Comparison of ENCODE assay signal across 14 cellular contexts in the genomic region with DNA sequence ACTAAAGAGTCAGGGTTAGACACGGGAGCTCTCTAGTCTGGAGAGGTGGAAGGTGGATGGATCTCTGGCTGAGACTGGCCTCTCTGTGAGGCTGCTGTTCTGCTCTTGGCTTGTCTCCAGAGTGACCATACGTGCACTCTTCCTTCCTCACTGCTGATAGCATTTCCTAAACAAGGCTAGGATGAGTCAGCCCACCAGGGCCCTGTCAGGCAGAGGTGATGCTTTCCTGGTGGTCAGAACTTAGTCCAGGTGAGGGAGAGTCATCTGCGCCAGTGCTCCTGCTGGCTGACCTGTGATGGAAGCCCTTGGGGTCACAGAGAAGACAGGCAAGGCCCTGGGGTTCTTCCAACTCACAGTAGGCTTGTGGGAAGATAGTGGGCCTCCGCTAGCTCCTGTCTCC. TPM values are rescaled to one million over a fixed set of nuclear protein-coding genes. Genes with fewer than 3 reads are reported as not detected.
DNase-seq lines count a peak whose midpoint lies in the region; ATAC-seq and TF ChIP-seq lines count a peak whose summit lies in the region.
"Had no signal": no experiment of that assay in that cellular context is flagged by ENCODE, and none has a peak within 500 bp of the region (broad histone marks: within the 10 kb centered on the region; RNA-seq: fewer than 3 reads in every experiment).

No MANE protein-coding gene starts in this region.

- peaks cover 34% of the 10 kb centered on the region for H3K36me3 ChIP-seq in cardiac muscle cell
- H3K36me3 ChIP-seq in subcutaneous abdominal adipose tissue (ENCODE audit: control insufficient read depth in 5 of 5, insufficient read depth in 5 of 5, low read length in 5 of 5): no peaks in the 10 kb centered on the region
- H3K36me3 ChIP-seq: upper lobe of right lung had no signal

- POLR2A ChIA-PET in activated CD8-positive, alpha-beta T cell treated with anti-CD3 and anti-CD28 coated beads, Interleukin-2, amount 10 ng/mL, durations not matched to agents 7 days and 5 days (lab: Charles Lee): no interaction called here

- no peaks in the 10 kb centered on the region for H3K4me1 Mint-ChIP-seq in activated CD8-positive, alpha-beta T cell treated with anti-CD3 and anti-CD28 coated beads, Interleukin-2, amount 10 ng/mL, durations not matched to agents 7 days and 5 days (ENCODE audit: low read depth)
- H3K4me1 Mint-ChIP-seq in activated naive CD8-positive, alpha-beta T cell treated with anti-CD3 and anti-CD28 coated beads for 36 hours: no peaks in the 10 kb centered on the region

- intact Hi-C loops in cardiac septum (cut with DNase I): no loop called here
- intact Hi-C loops in left ventricle myocardium superior (cut with micrococcal nuclease): no loop called here

- no peak overlapping the region for H3K4me3 Mint-ChIP-seq in activated CD8-positive, alpha-beta T cell treated with anti-CD3 and anti-CD28 coated beads, Interleukin-2, amount 10 ng/mL, durations not matched to agents 7 days and 5 days
- H3K4me3 Mint-ChIP-seq in activated naive CD8-positive, alpha-beta T cell treated with anti-CD3 and anti-CD28 coated beads for 36 hours: no peak overlapping the region
- H3K4me3 Mint-ChIP-seq: activated T-cell treated with anti-CD3 and anti-CD28 coated beads, Interleukin-2, amount 50 U/mL, for 4 hours had no signal

- peak in 1 of 2 donors; percentile 71 for DNase-seq in cardiac muscle cell (ENCODE audit: low read depth in 1 of 2, low spot score in 1 of 2)
- no peak for DNase-seq in cardiac septum (ENCODE audit: low spot score)
- DNase-seq in amniotic epithelial cell (ENCODE audit: low read depth): peak; percentile 66
- peak; percentile 28 for DNase-seq in left ventricle myocardium superior
- DNase-seq in activated CD8-positive, alpha-beta T cell treated with anti-CD3 and anti-CD28 coated beads, Interleukin-2, amount 10 ng/mL, durations not matched to agents 7 days and 5 days: no peak
- DNase-seq in cerebellum (ENCODE audit: low spot score): no peak
- DNase-seq in activated naive CD8-positive, alpha-beta T cell treated with anti-CD3 and anti-CD28 coated beads for 36 hours: no peak
- DNase-seq: activated T-cell treated with anti-CD3 and anti-CD28 coated beads, Interleukin-2, amount 50 U/mL, for 4 hours; aorta; DMS153; NCI-H2029 treated with DMSO at 0.1 percent for 48 hours; upper lobe of right lung had no signal

- no peak overlapping the region for H3K9ac ChIP-seq in subcutaneous abdominal adipose tissue (ENCODE audit: low read length in 5 of 5)

- no peak for TF ChIP-seq CTCF in cardiac muscle cell (IDR thresholded peaks at IDR 0.05; ENCODE audit: low read depth, low read length)

- ATAC-seq in left ventricle myocardium superior: peak; percentile 15
- ATAC-seq in activated CD8-positive, alpha-beta T cell treated with anti-CD3 and anti-CD28 coated beads, Interleukin-2, amount 10 ng/mL, durations not matched to agents 7 days and 5 days: no peak
- ATAC-seq: activated T-cell treated with anti-CD3 and anti-CD28 coated beads, Interleukin-2, amount 50 U/mL, for 4 hours had no signal

- H3K4me1 ChIP-seq in cardiac muscle cell (ENCODE audit: low read depth) (peaks cover 36% of the 10 kb centered on the region), subcutaneous abdominal adipose tissue (ENCODE audit: control insufficient read depth in 5 of 5, insufficient read depth in 5 of 5, low read length in 5 of 5) (peaks cover 0 to 65% (median 38%) of the 10 kb centered on the region in 5 donors)

- no peaks in the 10 kb centered on the region for H3K36me3 Mint-ChIP-seq in activated CD8-positive, alpha-beta T cell treated with anti-CD3 and anti-CD28 coated beads, Interleukin-2, amount 10 ng/mL, durations not matched to agents 7 days and 5 days (ENCODE audit: low read depth)
- H3K36me3 Mint-ChIP-seq in activated naive CD8-positive, alpha-beta T cell treated with anti-CD3 and anti-CD28 coated beads for 36 hours: no peaks in the 10 kb centered on the region

- H3K9me3 ChIP-seq in cardiac muscle cell (ENCODE audit: low read depth): no peaks in the 10 kb centered on the region
- H3K9me3 ChIP-seq in subcutaneous abdominal adipose tissue (ENCODE audit: control insufficient read depth in 5 of 5, low read length in 5 of 5): no peaks in the 10 kb centered on the region
- H3K9me3 ChIP-seq: upper lobe of right lung had no signal

- peak overlapping the region; percentile 35 for H3K27ac ChIP-seq in cardiac muscle cell
- peak overlapping the region; percentile 67 for H3K27ac ChIP-seq in subcutaneous abdominal adipose tissue (ENCODE audit: low read depth, low read length)
- H3K27ac ChIP-seq: upper lobe of right lung had no signal

- peaks cover 34% of the 10 kb centered on the region for H3K27me3 Mint-ChIP-seq in activated CD8-positive, alpha-beta T cell treated with anti-CD3 and anti-CD28 coated beads, Interleukin-2, amount 10 ng/mL, durations not matched to agents 7 days and 5 days (ENCODE audit: low read depth)
- no peaks in the 10 kb centered on the region for H3K27me3 Mint-ChIP-seq in activated naive CD8-positive, alpha-beta T cell treated with anti-CD3 and anti-CD28 coated beads for 36 hours

- H3K9me3 Mint-ChIP-seq in activated CD8-positive, alpha-beta T cell treated with anti-CD3 and anti-CD28 coated beads, Interleukin-2, amount 10 ng/mL, durations not matched to agents 7 days and 5 days (ENCODE audit: insufficient read depth): no peaks in the 10 kb centered on the region
- H3K9me3 Mint-ChIP-seq in activated naive CD8-positive, alpha-beta T cell treated with anti-CD3 and anti-CD28 coated beads for 36 hours: no peaks in the 10 kb centered on the region
- H3K9me3 Mint-ChIP-seq: activated T-cell treated with anti-CD3 and anti-CD28 coated beads, Interleukin-2, amount 50 U/mL, for 4 hours had no signal

- CTCF ChIA-PET in activated CD8-positive, alpha-beta T cell treated with anti-CD3 and anti-CD28 coated beads, Interleukin-2, amount 10 ng/mL, durations not matched to agents 7 days and 5 days (lab: Charles Lee): interaction anchor here (1.0 to 2.4 kb wide), 3 partner anchors 9 to 45 kb away, joined by 3 to 12 read pairs (median 4); no protein-coding TSS in a partner anchor

- H3K27ac Mint-ChIP-seq in activated CD8-positive, alpha-beta T cell treated with anti-CD3 and anti-CD28 coated beads, Interleukin-2, amount 10 ng/mL, durations not matched to agents 7 days and 5 days: no peak overlapping the region
- no peak overlapping the region for H3K27ac Mint-ChIP-seq in activated naive CD8-positive, alpha-beta T cell treated with anti-CD3 and anti-CD28 coated beads for 36 hours

- no peaks in the 10 kb centered on the region for H3K27me3 ChIP-seq in cardiac muscle cell
- no peaks in the 10 kb centered on the region for H3K27me3 ChIP-seq in subcutaneous abdominal adipose tissue (ENCODE audit: control insufficient read depth in 5 of 5, insufficient read depth in 4 of 5, low read length in 5 of 5)
- H3K27me3 ChIP-seq: upper lobe of right lung had no signal

- H3K4me3 ChIP-seq in cardiac muscle cell (no peak overlapping the region), subcutaneous abdominal adipose tissue (ENCODE audit: low read depth in 1 of 5, low read length in 5 of 5) (no peak overlapping the region)
- H3K4me3 ChIP-seq: upper lobe of right lung had no signal

RNA-seq across cellular contexts. Expression of a gene that starts 16.3 kb away (rescaled TPM):
- total RNA-seq in cardiac muscle cell (44.6 and 52.1 TPM in 2 replicates), cardiac septum (190 TPM), left ventricle myocardium superior (118 TPM), cerebellum (2.3 TPM)
- 16.6 and 19.2 TPM in 2 replicates for polyA plus RNA-seq in cardiac muscle cell
- total RNA-seq in activated CD8-positive, alpha-beta T cell treated with anti-CD3 and anti-CD28 coated beads, Interleukin-2, amount 10 ng/mL, durations not matched to agents 7 days and 5 days: under 1 TPM; 0.18 to 0.24 TPM
- total RNA-seq in activated naive CD8-positive, alpha-beta T cell treated with anti-CD3 and anti-CD28 coated beads for 36 hours: under 1 TPM; 0.04 to 0.06 TPM

RNA-seq across cellular contexts. Expression of a gene that starts 51.0 kb away (rescaled TPM):
- total RNA-seq in cardiac muscle cell: 0.24 and 0.81 TPM in 2 replicates
- 0.41 and 0.45 TPM in 2 replicates for polyA plus RNA-seq in cardiac muscle cell
- 0.83 TPM for total RNA-seq in cardiac septum
- 0.50 TPM for total RNA-seq in left ventricle myocardium superior
- not detected for total RNA-seq in activated CD8-positive, alpha-beta T cell treated with anti-CD3 and anti-CD28 coated beads, Interleukin-2, amount 10 ng/mL, durations not matched to agents 7 days and 5 days
- total RNA-seq in cerebellum: not detected
- not detected for total RNA-seq in activated naive CD8-positive, alpha-beta T cell treated with anti-CD3 and anti-CD28 coated beads for 36 hours
- total RNA-seq: activated T-cell treated with anti-CD3 and anti-CD28 coated beads, Interleukin-2, amount 50 U/mL, for 4 hours; osteoblast; upper lobe of right lung had no signal

Comparison
In these comparisons a context has a peak if more than half of its experiments do, and no peak if none do; other contexts are left out.
1. DNase-seq: peak in amniotic epithelial cell (single experiment) and left ventricle myocardium superior (single experiment); none in cardiac septum (single experiment), activated CD8-positive, alpha-beta T cell treated with anti-CD3 and anti-CD28 coated beads, Interleukin-2, amount 10 ng/mL, durations not matched to agents 7 days and 5 days (single experiment), cerebellum (single experiment) and activated naive CD8-positive, alpha-beta T cell treated with anti-CD3 and anti-CD28 coated beads for 36 hours (single experiment).
2. RNA of a gene that starts 16.3 kb away (total RNA-seq): 190 TPM in cardiac septum (single experiment), 118 TPM in left ventricle myocardium superior (single experiment) and 44.6 to 52.1 TPM in cardiac muscle cell; 2.3 TPM in cerebellum (single experiment), 0.18 to 0.24 TPM in activated CD8-positive, alpha-beta T cell treated with anti-CD3 and anti-CD28 coated beads, Interleukin-2, amount 10 ng/mL, durations not matched to agents 7 days and 5 days and 0.04 to 0.06 TPM in activated naive CD8-positive, alpha-beta T cell treated with anti-CD3 and anti-CD28 coated beads for 36 hours; every median in the first group is over 10 times any median in the second.